8 cellular contexts compared by ENCODE assay signal in genomic region chrX:136768469-136769084, GRCh38. TPM values are rescaled to one million over a fixed set of nuclear protein-coding genes. Genes with fewer than 3 reads are reported as not detected.
DNase-seq lines count a peak whose midpoint lies in the region; ATAC-seq and TF ChIP-seq lines count a peak whose summit lies in the region.

No MANE protein-coding gene starts in this region.

- no peak overlapping the region for H3K4me3 ChIP-seq in SK-N-SH (ENCODE audit: low read depth in 2 of 2, low read length in 1 of 2)
- H3K4me3 ChIP-seq in astrocyte of the cerebellum (ENCODE audit: low read depth, low read length) = no peak overlapping the region

- H3K4me1 ChIP-seq in SK-N-SH (ENCODE audit: control insufficient read depth in 1 of 2, insufficient read depth in 2 of 2, low read depth in 1 of 2, low read length in 1 of 2) = peaks cover 5 to 7% of the 10 kb centered on the region in 2 experiments; a peak in 1 of 4 replicates

- H4K20me1 ChIP-seq in SK-N-SH (ENCODE audit: insufficient read depth) = no peaks in the 10 kb centered on the region

- no peaks in the 10 kb centered on the region for H3K9me2 ChIP-seq in SK-N-SH

- 0 out of 4 replicates have a peak, but pooled peaks of 1 of the 2 experiments have one; percentile 13 for TF ChIP-seq EP300 in SK-N-SH (IDR thresholded peaks at IDR 0.05; ENCODE audit: borderline replicate concordance in 1 of 2, low read depth in 1 of 2, low read length in 1 of 2)

- ATAC-seq in HG02870 (IDR thresholded peaks at IDR 0.05; ENCODE audit: unreplicated experiment) (peak; percentile 50), HG03520 (IDR thresholded peaks at IDR 0.05; ENCODE audit: unreplicated experiment) (no peak)
- peak; percentile 89 for ATAC-seq in stimulated activated naive CD8-positive, alpha-beta T cell treated with anti-CD3 and anti-CD28 coated beads, Interleukin-15, Interleukin-2, amounts not matched to agents 100 U/mL and 50 U/mL, for 24 hours

- TF ChIP-seq CTCF in SK-N-SH (IDR thresholded peaks at IDR 0.05) (no peak), astrocyte of the cerebellum (IDR thresholded peaks at IDR 0.05; ENCODE audit: low read depth, low read length, missing control alignments) (no peak)

- peak overlapping the region; percentile 64 to 67 for H3K27ac ChIP-seq in SK-N-SH (ENCODE audit: low read depth in 2 of 2, low read length in 1 of 2)

- in situ Hi-C loops in astrocyte of the cerebellum (cut with HindIII; ENCODE audit: low sequenced_read_pairs) = no loop called here

- H3K36me3 ChIP-seq in SK-N-SH (replicated peaks in 1 of 2; ENCODE audit: control insufficient read depth in 1 of 2, insufficient read depth in 2 of 2, low read length in 1 of 2) = no peaks in the 10 kb centered on the region

- H3K27me3 ChIP-seq in SK-N-SH (ENCODE audit: insufficient read depth) = no peaks in the 10 kb centered on the region

- TF ChIP-seq RAD21 in SK-N-SH (IDR thresholded peaks at IDR 0.05; ENCODE audit: low read length) = no peak

- peaks cover 4% of the 10 kb centered on the region for H3F3A ChIP-seq in SK-N-SH (replicated peaks; ENCODE audit: insufficient read depth)

- POLR2A ChIA-PET in SK-N-SH (lab: Yijun Ruan, JAX) = no interaction called here

- CTCF ChIA-PET in SK-N-SH (lab: Yijun Ruan, JAX) = interaction anchor here (1.7 to 2.0 kb wide), 2 partner anchors 11 to 13 kb away, joined by 3 to 5 read pairs; no protein-coding TSS in a partner anchor

- DNase-seq in ELR (ENCODE audit: low read depth) (peak; percentile 91), SK-N-SH (peak; percentile 20), astrocyte of the cerebellum (ENCODE audit: low read depth) (peak; percentile 88), kidney tubule cell (ENCODE audit: low spot score) (peak; percentile 47), GM19238 (ENCODE audit: insufficient read length, low spot score) (no peak)
- peak; percentile 56 for DNase-seq in stimulated activated naive CD8-positive, alpha-beta T cell treated with anti-CD3 and anti-CD28 coated beads, Interleukin-15, Interleukin-2, amounts not matched to agents 100 U/mL and 50 U/mL, for 24 hours

- H3K4me2 ChIP-seq in SK-N-SH = peak overlapping the region; percentile 76

- no peaks in the 10 kb centered on the region for H3K79me2 ChIP-seq in SK-N-SH (ENCODE audit: insufficient read depth)

- H3K9me3 ChIP-seq in SK-N-SH = no peaks in the 10 kb centered on the region

- no peak overlapping the region; the same call in 1 of the 2 replicates for H2AFZ ChIP-seq in SK-N-SH (ENCODE audit: low read depth)

- WGBS in SK-N-SH (ENCODE audit: low lambda C conversion rate) = 23% methylated on average over 7 of the region's 7 CpGs

- H3K9ac ChIP-seq in SK-N-SH = no peak overlapping the region

TF ChIP-seq in SK-N-SH, 30 proteins besides CTCF, POLR2A, EP300 and RAD21 (continues in another document):
- TF ChIP-seq TAF1 (IDR thresholded peaks at IDR 0.05; ENCODE audit: borderline replicate concordance, low read depth, low read length) (no peak), NRF1 (IDR thresholded peaks at IDR 0.05; ENCODE audit: low read depth, low read length) (no peak), YY1 (IDR thresholded peaks at IDR 0.05; ENCODE audit: low read depth) (no peak), TEAD4 (IDR thresholded peaks at IDR 0.05; ENCODE audit: borderline replicate concordance, insufficient read depth) (no peak), ELF1 (IDR thresholded peaks at IDR 0.05) (no peak), RCOR1 (IDR thresholded peaks at IDR 0.05; ENCODE audit: low read length) (no peak), USF1 (IDR thresholded peaks at IDR 0.05; ENCODE audit: borderline replicate concordance, low read depth) (no peak), FOXJ3 (CRISPR knock-in tag; IDR thresholded peaks at IDR 0.05) (no peak), MEF2A (IDR thresholded peaks at IDR 0.05; ENCODE audit: borderline replicate concordance, low read depth) (no peak), CHD2 (IDR thresholded peaks at IDR 0.05; ENCODE audit: low read length, partially characterized antibody) (no peak), EZH2phosphoT487 (IDR thresholded peaks at IDR 0.05; ENCODE audit: borderline replicate concordance, low read depth) (no peak), SIN3A (IDR thresholded peaks at IDR 0.05; ENCODE audit: borderline replicate concordance, low read depth, low read length) (no peak), USF2 (IDR thresholded peaks at IDR 0.05; ENCODE audit: borderline replicate concordance, low read depth, low read length) (no peak), NFIC (IDR thresholded peaks at IDR 0.05; ENCODE audit: borderline replicate concordance) (peak; percentile 57; the same call in 1 of the 2 replicates), FOSL2 (IDR thresholded peaks at IDR 0.05; ENCODE audit: borderline replicate concordance, low read depth) (peak; percentile 46; the same call in 1 of the 2 replicates), IRF3 (IDR thresholded peaks at IDR 0.05; ENCODE audit: low read depth, low read length) (no peak), GABPA (IDR thresholded peaks at IDR 0.05; ENCODE audit: low read depth) (no peak), REST (IDR thresholded peaks at IDR 0.05; ENCODE audit: low read depth, low read length) (no peak), MAX (IDR thresholded peaks at IDR 0.05; ENCODE audit: low read depth) (no peak; the same call in 1 of the 2 replicates), GATA2 (CRISPR knock-in tag; IDR thresholded peaks at IDR 0.05) (no peak), SMC3 (IDR thresholded peaks at IDR 0.05; ENCODE audit: low read depth, low read length) (no peak), POLR2AphosphoS5 (IDR thresholded peaks at IDR 0.05; ENCODE audit: low read depth, low read length) (peak; percentile 40; the same call in 1 of the 2 replicates), JUND (IDR thresholded peaks at IDR 0.05) (peak; percentile 40; the same call in 1 of the 2 replicates), MXI1 (IDR thresholded peaks at IDR 0.05; ENCODE audit: low read depth, low read length) (no peak), RXRA (IDR thresholded peaks at IDR 0.05; ENCODE audit: borderline replicate concordance, low read depth) (peak; percentile 48; the same call in 1 of the 2 replicates)

RNA-seq across cellular contexts. Expression of gene ARHGEF6, which starts 12.2 kb away (rescaled TPM):
- 2.7 and 3.9 TPM in 2 replicates for polyA plus RNA-seq in SK-N-SH (2012; rRNA removed)
- polyA plus RNA-seq in SK-N-SH (2012; cell fraction: cytosol; rRNA removed) = 3.7 and 3.9 TPM in 2 replicates
- polyA plus RNA-seq in SK-N-SH (2012; cell fraction: nucleus; rRNA removed) = 3.3 and 5.4 TPM in 2 replicates
